In the genomic region with DNA sequence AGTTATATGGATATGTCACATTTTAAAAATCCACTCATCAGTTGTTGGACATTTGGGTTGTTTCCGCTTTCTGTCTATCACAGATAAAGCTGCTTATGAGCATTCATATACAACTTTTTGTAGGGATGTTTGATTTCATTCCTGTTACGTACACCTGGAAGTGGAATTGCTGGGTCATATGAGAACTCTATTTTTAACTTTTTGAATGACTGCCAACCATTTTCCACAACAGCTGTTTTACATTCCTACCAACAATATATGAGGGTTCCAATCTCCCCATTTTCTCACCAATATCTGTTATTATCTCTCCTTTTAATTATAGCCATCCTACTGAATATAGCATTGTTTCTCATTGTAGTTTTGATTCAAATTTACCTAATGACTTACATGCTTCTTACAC, we compare ENCODE assay signal across 17 cellular contexts.
"Had no signal": no experiment of that assay in that cellular context is flagged by ENCODE, and none has a peak within 500 bp of the region (broad histone marks: within the 10 kb centered on the region; RNA-seq: fewer than 3 reads in every experiment).

No MANE protein-coding gene starts in this region.

- H3K36me3 ChIP-seq: ovary had no signal

- H3K4me3 ChIP-seq: coronary artery, ovary, psoas muscle, testis had no signal

- ATAC-seq: activated CD4-positive, alpha-beta T cell treated with anti-CD3 and anti-CD28 coated beads for 36 hours; esophagus mucosa; natural killer cell; psoas muscle; sciatic nerve; stimulated activated effector memory CD8-positive, alpha-beta T cell treated with anti-CD3 and anti-CD28 coated beads, Interleukin-12 subunit alpha, Interleukin-12 subunit beta, amount 100 ng/mL, for 72 hours; WTC11 had no signal

- H3K27ac ChIP-seq: coronary artery, ovary, psoas muscle, testis had no signal

- H3K4me1 ChIP-seq: testis had no signal

- H3K27me3 ChIP-seq: ovary, testis had no signal

- DNase-seq: activated CD4-positive, alpha-beta T cell treated with anti-CD3 and anti-CD28 coated beads for 36 hours; activated CD4-positive, alpha-beta T cell treated with anti-CD3 and anti-CD28 coated beads, Interleukin-2, amount 50 U/mL, for 48 hours; activated gamma-delta T cell; central memory CD4-positive, alpha-beta T cell; effector CD4-positive, alpha-beta T cell; immature natural killer cell; mesendoderm; natural killer cell; ovary; psoas muscle; stimulated activated CD4-positive, alpha-beta T cell treated with anti-CD3 and anti-CD28 coated beads, Interleukin-4, amount 100 ng/mL, for 24 hours; testis had no signal

- H3K9me3 ChIP-seq: ovary, psoas muscle, testis had no signal
